9 cellular contexts compared by ENCODE assay signal in genomic region chr1:16903054-16903453, GRCh38. TPM values are rescaled to one million over a fixed set of nuclear protein-coding genes. Genes with fewer than 3 reads are reported as not detected.
DNase-seq lines count a peak whose midpoint lies in the region; ATAC-seq, FAIRE-seq and TF ChIP-seq lines count a peak whose summit lies in the region.
"Had no signal": no experiment of that assay in that cellular context is flagged by ENCODE, and none has a peak within 500 bp of the region (broad histone marks: within the 10 kb centered on the region; RNA-seq: fewer than 3 reads in every experiment).

No MANE protein-coding gene starts in this region.

- no peak overlapping the region for H3K4me2 ChIP-seq in fibroblast of lung (ENCODE audit: extremely low read depth, insufficient read depth, low read length)

- CTCF ChIA-PET in activated CD4-positive, alpha-beta memory T cell treated with anti-CD3 and anti-CD28 coated beads for 36 hours (lab: Charles Lee), result interaction anchor here (1.1 to 1.8 kb wide), 2 partner anchors 194 to 282 kb away, joined by 3 read pairs; no protein-coding TSS in a partner anchor
- CTCF ChIA-PET in activated CD4-positive, alpha-beta memory T cell treated with anti-CD3 and anti-CD28 coated beads, Interleukin-2, amount 10 ng/mL, durations not matched to agents 7 days and 5 days (lab: Charles Lee), result interaction anchor here (0.7 to 1.6 kb wide), 3 partner anchors 11 to 282 kb away, joined by 3 to 5 read pairs (median 3); no protein-coding TSS in a partner anchor

- peaks cover 11% of the 10 kb centered on the region for H3K4me1 ChIP-seq in fibroblast of lung (ENCODE audit: control insufficient read depth, extremely low read depth, insufficient read depth, low read length)
- peaks cover 11% of the 10 kb centered on the region for H3K4me1 ChIP-seq in stomach smooth muscle (ENCODE audit: control insufficient read depth, insufficient read depth, low read length)

- H3K27me3 ChIP-seq in fibroblast of lung (ENCODE audit: control insufficient read depth, insufficient read depth, low read length) (no peaks in the 10 kb centered on the region), stomach smooth muscle (ENCODE audit: control insufficient read depth in 1 of 2, insufficient read depth in 2 of 2, low read length in 2 of 2) (no peaks in the 10 kb centered on the region)

- H3K9me3 Mint-ChIP-seq in activated CD4-positive, alpha-beta memory T cell treated with anti-CD3 and anti-CD28 coated beads for 36 hours, result no peaks in the 10 kb centered on the region
- peaks cover 4% of the 10 kb centered on the region for H3K9me3 Mint-ChIP-seq in activated CD4-positive, alpha-beta memory T cell treated with anti-CD3 and anti-CD28 coated beads, Interleukin-2, amount 10 ng/mL, durations not matched to agents 7 days and 5 days

- H3K4me3 ChIP-seq in fibroblast of lung (replicated peaks in 1 of 4; ENCODE audit: control extremely low read depth in 1 of 4, insufficient read depth in 1 of 4, low read depth in 3 of 4, low read length in 4 of 4), result no peak overlapping the region
- H3K4me3 ChIP-seq in stomach smooth muscle (ENCODE audit: low read length in 2 of 2), result no peak overlapping the region

- FAIRE-seq in RCC 7860 (lab: Jason Lieb, UNC), result no peak

- H2AFZ ChIP-seq in fibroblast of lung (ENCODE audit: low read length), result no peak overlapping the region

- no peaks in the 10 kb centered on the region for H3K9me3 ChIP-seq in fibroblast of lung (ENCODE audit: control insufficient read depth, insufficient read depth, low read depth, low read length)
- no peaks in the 10 kb centered on the region for H3K9me3 ChIP-seq in stomach smooth muscle (ENCODE audit: control insufficient read depth in 2 of 2, low read length in 2 of 2)

- DNase-seq in activated CD4-positive, alpha-beta memory T cell treated with anti-CD3 and anti-CD28 coated beads for 36 hours, result peak; percentile 41
- DNase-seq in activated CD4-positive, alpha-beta memory T cell treated with anti-CD3 and anti-CD28 coated beads, Interleukin-2, amount 10 ng/mL, durations not matched to agents 7 days and 5 days, result no peak
- peak; percentile 45 for DNase-seq in RCC 7860 (ENCODE audit: low spot score)
- DNase-seq in fibroblast of lung (ENCODE audit: low read depth in 2 of 2), result peak; percentile 47 to 66
- DNase-seq in iPS-NIHi11 (ENCODE audit: low spot score), result no peak
- DNase-seq in NCI-H2081 treated with DMSO at 0.1 percent for 48 hours (lab: John Stamatoyannopoulos, UW), result no peak
- DNase-seq: SW 1271 had no signal

- no peaks in the 10 kb centered on the region for H3K79me2 ChIP-seq in fibroblast of lung (ENCODE audit: control insufficient read depth, insufficient read depth, low read length)

- no peak overlapping the region for H3K27ac Mint-ChIP-seq in activated CD4-positive, alpha-beta memory T cell treated with anti-CD3 and anti-CD28 coated beads for 36 hours
- H3K27ac Mint-ChIP-seq in activated CD4-positive, alpha-beta memory T cell treated with anti-CD3 and anti-CD28 coated beads, Interleukin-2, amount 10 ng/mL, durations not matched to agents 7 days and 5 days, result no peak overlapping the region

- H3K27me3 Mint-ChIP-seq in activated CD4-positive, alpha-beta memory T cell treated with anti-CD3 and anti-CD28 coated beads for 36 hours, result no peaks in the 10 kb centered on the region
- peaks cover 3% of the 10 kb centered on the region for H3K27me3 Mint-ChIP-seq in activated CD4-positive, alpha-beta memory T cell treated with anti-CD3 and anti-CD28 coated beads, Interleukin-2, amount 10 ng/mL, durations not matched to agents 7 days and 5 days

- H3K27ac ChIP-seq in fibroblast of lung (ENCODE audit: insufficient read depth, low read length) (no peak overlapping the region), stomach smooth muscle (ENCODE audit: low read length) (peak overlapping the region; percentile 100)

- H3K36me3 Mint-ChIP-seq in activated CD4-positive, alpha-beta memory T cell treated with anti-CD3 and anti-CD28 coated beads for 36 hours, result no peaks in the 10 kb centered on the region
- peaks cover 4% of the 10 kb centered on the region for H3K36me3 Mint-ChIP-seq in activated CD4-positive, alpha-beta memory T cell treated with anti-CD3 and anti-CD28 coated beads, Interleukin-2, amount 10 ng/mL, durations not matched to agents 7 days and 5 days (ENCODE audit: low read depth)

- H4K20me1 ChIP-seq in fibroblast of lung (ENCODE audit: control insufficient read depth, extremely low read depth, insufficient read depth, low read length), result no peaks in the 10 kb centered on the region

- no peak overlapping the region for H3K4me3 Mint-ChIP-seq in activated CD4-positive, alpha-beta memory T cell treated with anti-CD3 and anti-CD28 coated beads for 36 hours
- no peak overlapping the region for H3K4me3 Mint-ChIP-seq in activated CD4-positive, alpha-beta memory T cell treated with anti-CD3 and anti-CD28 coated beads, Interleukin-2, amount 10 ng/mL, durations not matched to agents 7 days and 5 days

- peaks cover 29% of the 10 kb centered on the region for H3K4me1 Mint-ChIP-seq in activated CD4-positive, alpha-beta memory T cell treated with anti-CD3 and anti-CD28 coated beads for 36 hours (ENCODE audit: low read depth)
- peaks cover 28% of the 10 kb centered on the region for H3K4me1 Mint-ChIP-seq in activated CD4-positive, alpha-beta memory T cell treated with anti-CD3 and anti-CD28 coated beads, Interleukin-2, amount 10 ng/mL, durations not matched to agents 7 days and 5 days

- H3K9ac ChIP-seq in fibroblast of lung (ENCODE audit: insufficient read depth, low read length) (no peak overlapping the region), stomach smooth muscle (ENCODE audit: low read length in 2 of 2) (no peak overlapping the region)

- TF ChIP-seq CTCF in fibroblast of lung (conservative IDR thresholded peaks at IDR 0.05 in 1 of 2, IDR thresholded peaks at IDR 0.05 in 1 of 2; ENCODE audit: low read depth in 1 of 2, low read length in 2 of 2), result no peak

- intact Hi-C loops in activated CD4-positive, alpha-beta memory T cell treated with anti-CD3 and anti-CD28 coated beads for 36 hours (cut with micrococcal nuclease), result loop anchor here (5.0 to 10.0 kb wide), 4 partner anchors 149 to 1378 kb away; partner anchors contain the start of genes CASP9, DNAJC16, SDHB and SZRD1

- H3K36me3 ChIP-seq in fibroblast of lung (ENCODE audit: control insufficient read depth, insufficient read depth, low read length) (no peaks in the 10 kb centered on the region), stomach smooth muscle (ENCODE audit: control insufficient read depth in 2 of 2, insufficient read depth in 2 of 2, low read length in 2 of 2) (no peaks in the 10 kb centered on the region)

- POLR2A ChIA-PET in activated CD4-positive, alpha-beta memory T cell treated with anti-CD3 and anti-CD28 coated beads for 36 hours (lab: Charles Lee), result interaction anchor here (0.8 to 3.2 kb wide), 3 partner anchors 12 to 389 kb away, joined by 3 to 36 read pairs (median 4); no protein-coding TSS in a partner anchor
- POLR2A ChIA-PET in activated CD4-positive, alpha-beta memory T cell treated with anti-CD3 and anti-CD28 coated beads, Interleukin-2, amount 10 ng/mL, durations not matched to agents 7 days and 5 days (lab: Charles Lee), result interaction anchor here (1.3 to 4.9 kb wide), 5 partner anchors 14 to 258 kb away, joined by 4 to 75 read pairs (median 20); partner anchors contain the start of gene CROCC

- ATAC-seq in HG03565 (IDR thresholded peaks at IDR 0.05; ENCODE audit: unreplicated experiment), result no peak

RNA-seq across cellular contexts. Expression of gene RNU1-2, which starts 7.3 kb away (rescaled TPM):
- total RNA-seq in activated CD4-positive, alpha-beta memory T cell treated with anti-CD3 and anti-CD28 coated beads for 36 hours, result 1,000 to 10,000 TPM; 1,390 to 1,409 TPM
- 1,000 to 10,000 TPM; 1,570 to 1,691 TPM for total RNA-seq in activated CD4-positive, alpha-beta memory T cell treated with anti-CD3 and anti-CD28 coated beads, Interleukin-2, amount 10 ng/mL, durations not matched to agents 7 days and 5 days
- under 0.01 and 3,997 TPM in 2 replicates for total RNA-seq in fibroblast of lung
- not detected in 2 replicates for polyA plus RNA-seq in fibroblast of lung
- polyA plus RNA-seq in fibroblast of lung (2012), result 44.1 and 65.6 TPM in 2 replicates
- polyA minus RNA-seq in fibroblast of lung (ENCODE audit: low replicate concordance), result under 0.01 TPM in 2 replicates

RNA-seq across cellular contexts. Expression of gene CROCC, which starts 18.7 kb away (rescaled TPM):
- 10 to 100 TPM; 15.9 to 18.7 TPM for total RNA-seq in activated CD4-positive, alpha-beta memory T cell treated with anti-CD3 and anti-CD28 coated beads for 36 hours
- total RNA-seq in activated CD4-positive, alpha-beta memory T cell treated with anti-CD3 and anti-CD28 coated beads, Interleukin-2, amount 10 ng/mL, durations not matched to agents 7 days and 5 days, result 10 to 100 TPM; 18.3 to 18.8 TPM
- total RNA-seq in fibroblast of lung, result 20.3 and 22.3 TPM in 2 replicates
- polyA plus RNA-seq in fibroblast of lung, result 3.6 and 3.8 TPM in 2 replicates
- polyA plus RNA-seq in fibroblast of lung (2012), result 5.5 and 6.7 TPM in 2 replicates
- polyA minus RNA-seq in fibroblast of lung (ENCODE audit: low replicate concordance), result 4.7 and 5.8 TPM in 2 replicates

Comparison
In these comparisons a context has a peak if more than half of its experiments do, and no peak if none do; other contexts are left out.
1. DNase-seq: peak in activated CD4-positive, alpha-beta memory T cell treated with anti-CD3 and anti-CD28 coated beads for 36 hours (single experiment), RCC 7860 (single experiment) and fibroblast of lung (2 of 2); none in activated CD4-positive, alpha-beta memory T cell treated with anti-CD3 and anti-CD28 coated beads, Interleukin-2, amount 10 ng/mL, durations not matched to agents 7 days and 5 days (single experiment), iPS-NIHi11 (single experiment) and NCI-H2081 treated with DMSO at 0.1 percent for 48 hours (single experiment).